ENCODE assay signal across 1 cellular context in the genomic region with DNA sequence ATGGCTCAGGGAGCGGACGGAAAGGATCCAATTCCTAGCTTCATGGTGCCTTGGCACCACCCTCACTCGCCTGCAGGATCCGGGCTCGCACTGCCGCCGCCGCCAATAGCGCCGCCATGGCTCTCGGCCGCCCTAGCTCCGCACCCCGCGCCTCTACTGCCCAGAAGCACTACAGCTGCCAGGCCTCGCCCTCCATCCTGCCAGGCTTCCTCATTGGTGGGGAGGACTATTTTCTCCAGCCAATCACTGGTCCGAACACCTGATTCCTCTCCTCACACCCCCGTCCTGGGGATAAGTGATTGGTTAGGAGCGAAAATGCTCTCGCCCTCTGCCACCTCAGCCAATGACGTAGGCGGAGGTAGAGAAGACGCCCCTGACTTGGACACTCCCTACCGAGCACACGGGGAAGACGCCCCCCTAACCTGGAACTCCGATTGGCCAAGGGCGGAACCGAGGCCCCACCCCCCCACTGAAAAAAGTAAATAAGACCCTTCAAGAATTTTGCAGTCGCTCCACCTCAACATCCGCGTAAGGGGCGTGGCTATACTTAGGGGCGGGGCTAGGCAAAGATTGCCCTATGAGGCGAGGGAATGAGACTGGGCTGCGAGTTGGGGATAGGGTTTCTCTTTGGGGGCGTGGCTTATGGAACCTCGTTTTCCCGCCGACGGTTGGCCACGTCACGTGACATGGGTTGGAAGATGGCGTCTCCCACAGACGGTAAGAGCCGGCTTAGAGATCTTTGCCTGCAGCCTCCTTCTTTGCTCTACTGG.
TF ChIP-seq lines count a peak whose summit lies in the region.

A gene (minus strand): TSS at position 177 of the 770 bp plus-strand sequence. CDS start 59 bp downstream, at position 118.
A gene with protein sequence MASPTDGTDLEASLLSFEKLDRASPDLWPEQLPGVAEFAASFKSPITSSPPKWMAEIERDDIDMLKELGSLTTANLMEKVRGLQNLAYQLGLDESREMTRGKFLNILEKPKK (plus strand): TSS at position 680 of the 770 bp plus-strand sequence. CDS start 19 bp downstream, at position 699.

TF ChIP-seq in HEK293, 187 proteins besides CTCF, POLR2A, EP300 and RAD21 (continued from another document and continues in another):
- TF ChIP-seq, protein P1, sequence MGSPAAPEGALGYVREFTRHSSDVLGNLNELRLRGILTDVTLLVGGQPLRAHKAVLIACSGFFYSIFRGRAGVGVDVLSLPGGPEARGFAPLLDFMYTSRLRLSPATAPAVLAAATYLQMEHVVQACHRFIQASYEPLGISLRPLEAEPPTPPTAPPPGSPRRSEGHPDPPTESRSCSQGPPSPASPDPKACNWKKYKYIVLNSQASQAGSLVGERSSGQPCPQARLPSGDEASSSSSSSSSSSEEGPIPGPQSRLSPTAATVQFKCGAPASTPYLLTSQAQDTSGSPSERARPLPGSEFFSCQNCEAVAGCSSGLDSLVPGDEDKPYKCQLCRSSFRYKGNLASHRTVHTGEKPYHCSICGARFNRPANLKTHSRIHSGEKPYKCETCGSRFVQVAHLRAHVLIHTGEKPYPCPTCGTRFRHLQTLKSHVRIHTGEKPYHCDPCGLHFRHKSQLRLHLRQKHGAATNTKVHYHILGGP (tag by site-specific recombination; IDR thresholded peaks at IDR 0.05), result no peak
- TF ChIP-seq ZNF76 (tag by site-specific recombination; IDR thresholded peaks at IDR 0.05; ENCODE audit: borderline replicate concordance, low read depth) (peak; percentile 59; the same call in 1 of the 2 replicates), ZNF16 (tag by site-specific recombination; IDR thresholded peaks at IDR 0.05; ENCODE audit: low read depth) (no peak), ZNF221 (tag by site-specific recombination; IDR thresholded peaks at IDR 0.05; ENCODE audit: borderline replicate concordance) (no peak), ZFP37 (tag by site-specific recombination; IDR thresholded peaks at IDR 0.05) (no peak), IKZF3 (tag by site-specific recombination; IDR thresholded peaks at IDR 0.05) (no peak), ZNF266 (tag by site-specific recombination; IDR thresholded peaks at IDR 0.05; ENCODE audit: low read depth) (no peak), ZNF2 (tag by site-specific recombination; IDR thresholded peaks at IDR 0.05) (no peak; the same call in 1 of the 2 replicates), ZNF426 (tag by site-specific recombination; IDR thresholded peaks at IDR 0.05) (no peak), TCF7L2 (IDR thresholded peaks at IDR 0.05; ENCODE audit: borderline replicate concordance, low read depth, low read length) (no peak), ZNF660 (tag by site-specific recombination; IDR thresholded peaks at IDR 0.05) (no peak), KLF7 (tag by site-specific recombination; IDR thresholded peaks at IDR 0.05; ENCODE audit: borderline replicate concordance) (no peak), YY1 (tag by site-specific recombination; IDR thresholded peaks at IDR 0.05) (peak; percentile 82)
- TF ChIP-seq, protein P2, sequence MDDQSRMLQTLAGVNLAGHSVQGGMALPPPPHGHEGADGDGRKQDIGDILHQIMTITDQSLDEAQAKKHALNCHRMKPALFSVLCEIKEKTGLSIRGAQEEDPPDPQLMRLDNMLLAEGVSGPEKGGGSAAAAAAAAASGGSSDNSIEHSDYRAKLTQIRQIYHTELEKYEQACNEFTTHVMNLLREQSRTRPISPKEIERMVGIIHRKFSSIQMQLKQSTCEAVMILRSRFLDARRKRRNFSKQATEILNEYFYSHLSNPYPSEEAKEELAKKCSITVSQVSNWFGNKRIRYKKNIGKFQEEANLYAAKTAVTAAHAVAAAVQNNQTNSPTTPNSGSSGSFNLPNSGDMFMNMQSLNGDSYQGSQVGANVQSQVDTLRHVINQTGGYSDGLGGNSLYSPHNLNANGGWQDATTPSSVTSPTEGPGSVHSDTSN (CRISPR knock-in tag; IDR thresholded peaks at IDR 0.05), result no peak
- TF ChIP-seq, protein P3, sequence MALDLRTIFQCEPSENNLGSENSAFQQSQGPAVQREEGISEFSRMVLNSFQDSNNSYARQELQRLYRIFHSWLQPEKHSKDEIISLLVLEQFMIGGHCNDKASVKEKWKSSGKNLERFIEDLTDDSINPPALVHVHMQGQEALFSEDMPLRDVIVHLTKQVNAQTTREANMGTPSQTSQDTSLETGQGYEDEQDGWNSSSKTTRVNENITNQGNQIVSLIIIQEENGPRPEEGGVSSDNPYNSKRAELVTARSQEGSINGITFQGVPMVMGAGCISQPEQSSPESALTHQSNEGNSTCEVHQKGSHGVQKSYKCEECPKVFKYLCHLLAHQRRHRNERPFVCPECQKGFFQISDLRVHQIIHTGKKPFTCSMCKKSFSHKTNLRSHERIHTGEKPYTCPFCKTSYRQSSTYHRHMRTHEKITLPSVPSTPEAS (tag by site-specific recombination; IDR thresholded peaks at IDR 0.05), result no peak
- TF ChIP-seq, protein P4, sequence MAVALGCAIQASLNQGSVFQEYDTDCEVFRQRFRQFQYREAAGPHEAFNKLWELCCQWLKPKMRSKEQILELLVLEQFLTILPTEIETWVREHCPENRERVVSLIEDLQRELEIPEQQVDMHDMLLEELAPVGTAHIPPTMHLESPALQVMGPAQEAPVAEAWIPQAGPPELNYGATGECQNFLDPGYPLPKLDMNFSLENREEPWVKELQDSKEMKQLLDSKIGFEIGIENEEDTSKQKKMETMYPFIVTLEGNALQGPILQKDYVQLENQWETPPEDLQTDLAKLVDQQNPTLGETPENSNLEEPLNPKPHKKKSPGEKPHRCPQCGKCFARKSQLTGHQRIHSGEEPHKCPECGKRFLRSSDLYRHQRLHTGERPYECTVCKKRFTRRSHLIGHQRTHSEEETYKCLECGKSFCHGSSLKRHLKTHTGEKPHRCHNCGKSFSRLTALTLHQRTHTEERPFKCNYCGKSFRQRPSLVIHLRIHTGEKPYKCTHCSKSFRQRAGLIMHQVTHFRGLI (tag by site-specific recombination; IDR thresholded peaks at IDR 0.05), result peak; percentile 58; the same call in 1 of the 2 replicates
- TF ChIP-seq, protein P5, sequence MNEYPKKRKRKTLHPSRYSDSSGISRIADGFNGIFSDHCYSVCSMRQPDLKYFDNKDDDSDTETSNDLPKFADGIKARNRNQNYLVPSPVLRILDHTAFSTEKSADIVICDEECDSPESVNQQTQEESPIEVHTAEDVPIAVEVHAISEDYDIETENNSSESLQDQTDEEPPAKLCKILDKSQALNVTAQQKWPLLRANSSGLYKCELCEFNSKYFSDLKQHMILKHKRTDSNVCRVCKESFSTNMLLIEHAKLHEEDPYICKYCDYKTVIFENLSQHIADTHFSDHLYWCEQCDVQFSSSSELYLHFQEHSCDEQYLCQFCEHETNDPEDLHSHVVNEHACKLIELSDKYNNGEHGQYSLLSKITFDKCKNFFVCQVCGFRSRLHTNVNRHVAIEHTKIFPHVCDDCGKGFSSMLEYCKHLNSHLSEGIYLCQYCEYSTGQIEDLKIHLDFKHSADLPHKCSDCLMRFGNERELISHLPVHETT (tag by site-specific recombination; IDR thresholded peaks at IDR 0.05), result 0 out of 2 replicates have a peak, but pooled peaks have one; percentile 48
- TF ChIP-seq, protein P6, sequence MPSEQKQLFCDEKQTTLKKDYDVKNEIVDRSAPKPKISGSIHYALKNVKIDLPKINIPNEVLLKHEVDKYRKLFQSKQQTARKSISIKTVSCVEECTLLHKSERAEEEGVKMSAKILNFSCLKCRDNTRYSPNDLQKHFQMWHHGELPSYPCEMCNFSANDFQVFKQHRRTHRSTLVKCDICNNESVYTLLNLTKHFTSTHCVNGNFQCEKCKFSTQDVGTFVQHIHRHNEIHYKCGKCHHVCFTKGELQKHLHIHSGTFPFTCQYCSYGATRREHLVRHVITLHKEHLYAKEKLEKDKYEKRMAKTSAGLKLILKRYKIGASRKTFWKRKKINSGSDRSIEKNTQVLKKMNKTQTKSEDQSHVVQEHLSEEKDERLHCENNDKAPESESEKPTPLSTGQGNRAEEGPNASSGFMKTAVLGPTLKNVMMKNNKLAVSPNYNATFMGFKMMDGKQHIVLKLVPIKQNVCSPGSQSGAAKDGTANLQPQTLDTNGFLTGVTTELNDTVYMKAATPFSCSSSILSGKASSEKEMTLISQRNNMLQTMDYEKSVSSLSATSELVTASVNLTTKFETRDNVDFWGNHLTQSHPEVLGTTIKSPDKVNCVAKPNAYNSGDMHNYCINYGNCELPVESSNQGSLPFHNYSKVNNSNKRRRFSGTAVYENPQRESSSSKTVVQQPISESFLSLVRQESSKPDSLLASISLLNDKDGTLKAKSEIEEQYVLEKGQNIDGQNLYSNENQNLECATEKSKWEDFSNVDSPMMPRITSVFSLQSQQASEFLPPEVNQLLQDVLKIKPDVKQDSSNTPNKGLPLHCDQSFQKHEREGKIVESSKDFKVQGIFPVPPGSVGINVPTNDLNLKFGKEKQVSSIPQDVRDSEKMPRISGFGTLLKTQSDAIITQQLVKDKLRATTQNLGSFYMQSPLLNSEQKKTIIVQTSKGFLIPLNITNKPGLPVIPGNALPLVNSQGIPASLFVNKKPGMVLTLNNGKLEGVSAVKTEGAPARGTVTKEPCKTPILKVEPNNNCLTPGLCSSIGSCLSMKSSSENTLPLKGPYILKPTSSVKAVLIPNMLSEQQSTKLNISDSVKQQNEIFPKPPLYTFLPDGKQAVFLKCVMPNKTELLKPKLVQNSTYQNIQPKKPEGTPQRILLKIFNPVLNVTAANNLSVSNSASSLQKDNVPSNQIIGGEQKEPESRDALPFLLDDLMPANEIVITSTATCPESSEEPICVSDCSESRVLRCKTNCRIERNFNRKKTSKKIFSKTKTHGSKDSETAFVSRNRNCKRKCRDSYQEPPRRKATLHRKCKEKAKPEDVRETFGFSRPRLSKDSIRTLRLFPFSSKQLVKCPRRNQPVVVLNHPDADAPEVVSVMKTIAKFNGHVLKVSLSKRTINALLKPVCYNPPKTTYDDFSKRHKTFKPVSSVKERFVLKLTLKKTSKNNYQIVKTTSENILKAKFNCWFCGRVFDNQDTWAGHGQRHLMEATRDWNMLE (tag by site-specific recombination; conservative IDR thresholded peaks at IDR 0.05; ENCODE audit: low read depth), result no peak
- TF ChIP-seq, protein P7, sequence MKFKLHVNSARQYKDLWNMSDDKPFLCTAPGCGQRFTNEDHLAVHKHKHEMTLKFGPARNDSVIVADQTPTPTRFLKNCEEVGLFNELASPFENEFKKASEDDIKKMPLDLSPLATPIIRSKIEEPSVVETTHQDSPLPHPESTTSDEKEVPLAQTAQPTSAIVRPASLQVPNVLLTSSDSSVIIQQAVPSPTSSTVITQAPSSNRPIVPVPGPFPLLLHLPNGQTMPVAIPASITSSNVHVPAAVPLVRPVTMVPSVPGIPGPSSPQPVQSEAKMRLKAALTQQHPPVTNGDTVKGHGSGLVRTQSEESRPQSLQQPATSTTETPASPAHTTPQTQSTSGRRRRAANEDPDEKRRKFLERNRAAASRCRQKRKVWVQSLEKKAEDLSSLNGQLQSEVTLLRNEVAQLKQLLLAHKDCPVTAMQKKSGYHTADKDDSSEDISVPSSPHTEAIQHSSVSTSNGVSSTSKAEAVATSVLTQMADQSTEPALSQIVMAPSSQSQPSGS (tag by site-specific recombination; IDR thresholded peaks at IDR 0.05; ENCODE audit: low read depth), result 0 out of 2 replicates have a peak, but pooled peaks have one; percentile 42
- TF ChIP-seq, protein P8, sequence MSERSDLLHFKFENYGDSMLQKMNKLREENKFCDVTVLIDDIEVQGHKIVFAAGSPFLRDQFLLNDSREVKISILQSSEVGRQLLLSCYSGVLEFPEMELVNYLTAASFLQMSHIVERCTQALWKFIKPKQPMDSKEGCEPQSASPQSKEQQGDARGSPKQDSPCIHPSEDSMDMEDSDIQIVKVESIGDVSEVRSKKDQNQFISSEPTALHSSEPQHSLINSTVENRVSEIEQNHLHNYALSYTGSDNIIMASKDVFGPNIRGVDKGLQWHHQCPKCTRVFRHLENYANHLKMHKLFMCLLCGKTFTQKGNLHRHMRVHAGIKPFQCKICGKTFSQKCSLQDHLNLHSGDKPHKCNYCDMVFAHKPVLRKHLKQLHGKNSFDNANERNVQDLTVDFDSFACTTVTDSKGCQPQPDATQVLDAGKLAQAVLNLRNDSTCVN (tag by site-specific recombination; optimal IDR thresholded peaks at IDR 0.05), result no peak
- TF ChIP-seq, protein P9, sequence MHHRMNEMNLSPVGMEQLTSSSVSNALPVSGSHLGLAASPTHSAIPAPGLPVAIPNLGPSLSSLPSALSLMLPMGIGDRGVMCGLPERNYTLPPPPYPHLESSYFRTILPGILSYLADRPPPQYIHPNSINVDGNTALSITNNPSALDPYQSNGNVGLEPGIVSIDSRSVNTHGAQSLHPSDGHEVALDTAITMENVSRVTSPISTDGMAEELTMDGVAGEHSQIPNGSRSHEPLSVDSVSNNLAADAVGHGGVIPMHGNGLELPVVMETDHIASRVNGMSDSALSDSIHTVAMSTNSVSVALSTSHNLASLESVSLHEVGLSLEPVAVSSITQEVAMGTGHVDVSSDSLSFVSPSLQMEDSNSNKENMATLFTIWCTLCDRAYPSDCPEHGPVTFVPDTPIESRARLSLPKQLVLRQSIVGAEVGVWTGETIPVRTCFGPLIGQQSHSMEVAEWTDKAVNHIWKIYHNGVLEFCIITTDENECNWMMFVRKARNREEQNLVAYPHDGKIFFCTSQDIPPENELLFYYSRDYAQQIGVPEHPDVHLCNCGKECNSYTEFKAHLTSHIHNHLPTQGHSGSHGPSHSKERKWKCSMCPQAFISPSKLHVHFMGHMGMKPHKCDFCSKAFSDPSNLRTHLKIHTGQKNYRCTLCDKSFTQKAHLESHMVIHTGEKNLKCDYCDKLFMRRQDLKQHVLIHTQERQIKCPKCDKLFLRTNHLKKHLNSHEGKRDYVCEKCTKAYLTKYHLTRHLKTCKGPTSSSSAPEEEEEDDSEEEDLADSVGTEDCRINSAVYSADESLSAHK (tag by site-specific recombination; IDR thresholded peaks at IDR 0.05), result no peak
- TF ChIP-seq, protein P10, sequence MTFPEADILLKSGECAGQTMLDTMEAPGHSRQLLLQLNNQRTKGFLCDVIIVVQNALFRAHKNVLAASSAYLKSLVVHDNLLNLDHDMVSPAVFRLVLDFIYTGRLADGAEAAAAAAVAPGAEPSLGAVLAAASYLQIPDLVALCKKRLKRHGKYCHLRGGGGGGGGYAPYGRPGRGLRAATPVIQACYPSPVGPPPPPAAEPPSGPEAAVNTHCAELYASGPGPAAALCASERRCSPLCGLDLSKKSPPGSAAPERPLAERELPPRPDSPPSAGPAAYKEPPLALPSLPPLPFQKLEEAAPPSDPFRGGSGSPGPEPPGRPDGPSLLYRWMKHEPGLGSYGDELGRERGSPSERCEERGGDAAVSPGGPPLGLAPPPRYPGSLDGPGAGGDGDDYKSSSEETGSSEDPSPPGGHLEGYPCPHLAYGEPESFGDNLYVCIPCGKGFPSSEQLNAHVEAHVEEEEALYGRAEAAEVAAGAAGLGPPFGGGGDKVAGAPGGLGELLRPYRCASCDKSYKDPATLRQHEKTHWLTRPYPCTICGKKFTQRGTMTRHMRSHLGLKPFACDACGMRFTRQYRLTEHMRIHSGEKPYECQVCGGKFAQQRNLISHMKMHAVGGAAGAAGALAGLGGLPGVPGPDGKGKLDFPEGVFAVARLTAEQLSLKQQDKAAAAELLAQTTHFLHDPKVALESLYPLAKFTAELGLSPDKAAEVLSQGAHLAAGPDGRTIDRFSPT (tag by site-specific recombination; IDR thresholded peaks at IDR 0.05), result peak; percentile 40; the same call in 1 of the 2 replicates
